Comparison of ENCODE assay signal across 14 cellular contexts in the genomic region with DNA sequence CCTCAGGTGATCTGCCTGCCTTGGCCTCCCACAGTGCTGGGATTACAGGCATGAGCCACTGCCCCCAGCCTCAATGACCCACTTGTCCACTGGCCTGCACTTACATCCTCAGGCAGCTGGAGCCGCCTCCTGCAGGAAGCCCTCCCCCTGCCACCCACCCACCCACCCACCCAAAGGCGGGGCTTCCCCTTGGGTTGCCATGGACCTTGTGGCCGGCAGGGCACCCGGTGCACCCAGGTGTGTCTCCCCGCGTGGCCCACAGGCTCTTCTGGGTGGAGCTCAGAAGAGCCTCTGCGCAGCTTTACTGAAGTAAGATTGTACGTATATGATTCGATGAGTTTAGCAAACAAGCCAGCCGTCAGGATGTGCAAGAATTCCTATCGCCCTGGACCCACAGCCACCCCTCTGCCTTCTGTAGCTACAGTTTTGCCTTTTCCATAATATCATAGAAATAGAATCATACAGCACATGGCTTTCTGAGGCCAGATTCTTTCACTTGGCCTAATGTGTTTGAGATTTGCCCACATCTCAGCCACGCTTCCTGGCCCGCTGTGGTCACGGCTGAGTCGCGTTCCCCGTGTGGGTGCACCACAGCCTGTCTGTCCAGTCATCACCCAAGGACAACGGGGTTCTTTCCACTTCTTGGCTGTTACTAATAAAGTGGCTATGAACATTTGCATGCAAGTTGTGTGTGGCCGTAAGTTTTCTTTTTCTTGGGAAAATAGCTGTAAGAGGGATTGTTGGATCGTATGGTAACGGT. TPM values are rescaled to one million over a fixed set of nuclear protein-coding genes. Genes with fewer than 3 reads are reported as not detected.
DNase-seq lines count a peak whose midpoint lies in the region; ATAC-seq and TF ChIP-seq lines count a peak whose summit lies in the region.
"Had no signal": no experiment of that assay in that cellular context is flagged by ENCODE, and none has a peak within 500 bp of the region (broad histone marks: within the 10 kb centered on the region; RNA-seq: fewer than 3 reads in every experiment).

No MANE protein-coding gene starts in this region.

- peaks cover 10% of the 10 kb centered on the region for H3K4me1 Mint-ChIP-seq in activated T-helper 2 cell treated with anti-CD3 and anti-CD28 coated beads, Interferon-gamma antibody, Interleukin-2, Interleukin-4, amounts not matched to agents 10 μg/mL and 5 μg/mL and 100 μg/mL, durations not matched to agents 14 hours and 24 hours and 36 hours (ENCODE audit: low read depth)
- peaks cover 0 to 18% of the 10 kb centered on the region in 2 donors for H3K4me1 Mint-ChIP-seq in natural killer cell

- H3K27ac Mint-ChIP-seq in activated T-helper 2 cell treated with anti-CD3 and anti-CD28 coated beads, Interferon-gamma antibody, Interleukin-2, Interleukin-4, amounts not matched to agents 10 μg/mL and 5 μg/mL and 100 μg/mL, durations not matched to agents 14 hours and 24 hours and 36 hours: peak overlapping the region; percentile 55
- H3K27ac Mint-ChIP-seq in natural killer cell: no peak overlapping the region

- H3K36me3 Mint-ChIP-seq in activated T-helper 2 cell treated with anti-CD3 and anti-CD28 coated beads, Interferon-gamma antibody, Interleukin-2, Interleukin-4, amounts not matched to agents 10 μg/mL and 5 μg/mL and 100 μg/mL, durations not matched to agents 14 hours and 24 hours and 36 hours (ENCODE audit: low read depth): no peaks in the 10 kb centered on the region
- no peaks in the 10 kb centered on the region for H3K36me3 Mint-ChIP-seq in natural killer cell
- H3K36me3 Mint-ChIP-seq: CD14-positive monocyte had no signal

- no peaks in the 10 kb centered on the region for H3K36me3 ChIP-seq in BLaER1 treated with 17β-estradiol and CSF1 and Interleukin-3, amounts not matched to agents 10 nM and 100 nM
- H3K36me3 ChIP-seq: stomach had no signal

- H3K4me1 ChIP-seq in BLaER1 treated with 17β-estradiol and CSF1 and Interleukin-3, amounts not matched to agents 10 nM and 100 nM: peaks cover 30 to 57% (median 48%) of the 10 kb centered on the region in 10 experiments

- H4K20me1 ChIP-seq in BLaER1 treated with 17β-estradiol and CSF1 and Interleukin-3, amounts not matched to agents 10 nM and 100 nM: peaks cover 0 to 16% (median 0%) of the 10 kb centered on the region in 11 experiments; a peak in 4 of 22 replicates

- no peaks in the 10 kb centered on the region for H3K9me3 ChIP-seq in BLaER1 treated with 17β-estradiol and CSF1 and Interleukin-3, amounts not matched to agents 10 nM and 100 nM (replicated peaks in 1 of 11)
- H3K9me3 ChIP-seq: stomach had no signal

- peaks cover 27% of the 10 kb centered on the region for H3K27me3 Mint-ChIP-seq in activated T-helper 2 cell treated with anti-CD3 and anti-CD28 coated beads, Interferon-gamma antibody, Interleukin-2, Interleukin-4, amounts not matched to agents 10 μg/mL and 5 μg/mL and 100 μg/mL, durations not matched to agents 14 hours and 24 hours and 36 hours (ENCODE audit: low read depth)
- peaks cover 0 to 14% of the 10 kb centered on the region in 2 donors for H3K27me3 Mint-ChIP-seq in natural killer cell (ENCODE audit: low read depth in 2 of 2)

- peak overlapping the region; percentile 76 to 99 (median 86) for H3K4me2 ChIP-seq in BLaER1 treated with 17β-estradiol and CSF1 and Interleukin-3, amounts not matched to agents 10 nM and 100 nM

- H3K9ac ChIP-seq in BLaER1 treated with 17β-estradiol and CSF1 and Interleukin-3, amounts not matched to agents 10 nM and 100 nM: no peak overlapping the region

- H3K9me3 Mint-ChIP-seq in activated T-helper 2 cell treated with anti-CD3 and anti-CD28 coated beads, Interferon-gamma antibody, Interleukin-2, Interleukin-4, amounts not matched to agents 10 μg/mL and 5 μg/mL and 100 μg/mL, durations not matched to agents 14 hours and 24 hours and 36 hours: no peaks in the 10 kb centered on the region
- H3K9me3 Mint-ChIP-seq in natural killer cell: no peaks in the 10 kb centered on the region

- intact Hi-C loops in activated T-helper 2 cell treated with anti-CD3 and anti-CD28 coated beads, Interferon-gamma antibody, Interleukin-2, Interleukin-4, amounts not matched to agents 10 μg/mL and 5 μg/mL and 100 μg/mL, durations not matched to agents 14 hours and 24 hours and 36 hours (cut with micrococcal nuclease): loop anchor here (10.0 kb wide), 2 partner anchors 50 to 1020 kb away; partner anchors contain the start of gene TSSC4
- intact Hi-C loops in natural killer cell (cut with micrococcal nuclease): loop anchor here (5.0 to 10.0 kb wide), 2 partner anchors 50 to 77 kb away; partner anchors contain the start of gene TOLLIP

- peaks cover 16 to 23% (median 21%) of the 10 kb centered on the region in 11 experiments for H3K27me3 ChIP-seq in BLaER1 treated with 17β-estradiol and CSF1 and Interleukin-3, amounts not matched to agents 10 nM and 100 nM

- H3K27ac ChIP-seq in BLaER1 treated with 17β-estradiol and CSF1 and Interleukin-3, amounts not matched to agents 10 nM and 100 nM: no peak overlapping the region

- no peak for TF ChIP-seq CTCF in natural killer cell (IDR thresholded peaks at IDR 0.05)

- ATAC-seq in natural killer cell (no peak), GM19455 (IDR thresholded peaks at IDR 0.05; ENCODE audit: unreplicated experiment) (no peak), GM21360 (IDR thresholded peaks at IDR 0.05; ENCODE audit: unreplicated experiment) (no peak), HG02798 (IDR thresholded peaks at IDR 0.05; ENCODE audit: poor library complexity, unreplicated experiment) (no peak)

- no peak overlapping the region for H3K4me3 ChIP-seq in BLaER1 treated with 17β-estradiol and CSF1 and Interleukin-3, amounts not matched to agents 10 nM and 100 nM

- H3K4me3 Mint-ChIP-seq in activated T-helper 2 cell treated with anti-CD3 and anti-CD28 coated beads, Interferon-gamma antibody, Interleukin-2, Interleukin-4, amounts not matched to agents 10 μg/mL and 5 μg/mL and 100 μg/mL, durations not matched to agents 14 hours and 24 hours and 36 hours (ENCODE audit: low read depth): no peak overlapping the region
- peak overlapping the region; percentile 84 for H3K4me3 Mint-ChIP-seq in natural killer cell

- DNase-seq in ELR (ENCODE audit: low read depth): peak; percentile 15
- DNase-seq in activated T-helper 2 cell treated with anti-CD3 and anti-CD28 coated beads, Interferon-gamma antibody, Interleukin-2, Interleukin-4, amounts not matched to agents 10 μg/mL and 5 μg/mL and 100 μg/mL, durations not matched to agents 14 hours and 24 hours and 36 hours (ENCODE audit: low spot score): no peak
- DNase-seq in natural killer cell: no peak
- DNase-seq: cortex of kidney, GF-D8, NCI-H1048, NCI-H345, stomach had no signal

RNA-seq across cellular contexts. Expression of gene BRSK2, which starts 5.3 kb away (rescaled TPM):
- 1.5 and 1.6 TPM in 2 replicates for total RNA-seq in activated T-helper 2 cell treated with anti-CD3 and anti-CD28 coated beads, Interferon-gamma antibody, Interleukin-2, Interleukin-4, amounts not matched to agents 10 μg/mL and 5 μg/mL and 100 μg/mL, durations not matched to agents 14 hours and 24 hours and 36 hours
- total RNA-seq in natural killer cell: under 1 TPM in 2 of 3 donors, not detected in 1; 0.11 to 0.14 TPM
- total RNA-seq: OCI-LY7 had no signal
